Comparison of ENCODE assay signal across 22 cellular contexts in the genomic region with DNA sequence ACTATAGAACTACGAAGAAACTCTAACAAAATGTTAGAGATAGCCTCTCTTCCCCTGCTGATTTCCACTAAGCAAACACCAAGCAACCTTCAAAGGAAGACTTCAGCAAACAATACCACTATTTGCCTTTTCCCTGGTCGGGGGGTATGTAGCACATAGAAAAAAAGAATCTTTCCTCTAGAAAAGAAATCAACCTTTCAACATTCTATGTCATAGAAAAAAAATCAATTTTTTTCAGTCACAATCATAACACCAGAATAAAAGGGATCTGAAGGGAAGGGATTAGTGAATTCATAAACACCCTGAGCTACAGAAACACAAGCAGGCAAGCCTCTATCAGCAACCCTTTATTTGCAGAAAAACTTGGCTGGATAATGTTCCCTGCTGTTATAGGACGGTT.
"Had no signal": no experiment of that assay in that cellular context is flagged by ENCODE, and none has a peak within 500 bp of the region (broad histone marks: within the 10 kb centered on the region; RNA-seq: fewer than 3 reads in every experiment).

No MANE protein-coding gene starts in this region.

- ATAC-seq: activated CD8-positive, alpha-beta T cell treated with anti-CD3 and anti-CD28 coated beads for 36 hours; activated T-cell treated with anti-CD3 and anti-CD28 coated beads, Interleukin-2, amount 50 U/mL, for 4 hours; activated T-helper 17 cell treated with anti-CD3 and anti-CD28 coated beads, Interleukin-2, amount 50 U/mL, for 72 hours; foreskin keratinocyte; naive thymus-derived CD8-positive, alpha-beta T cell; right cardiac atrium; T-helper 17 cell had no signal

- H3K4me1 Mint-ChIP-seq: neural crest cell had no signal

- H3K9me3 Mint-ChIP-seq: activated CD8-positive, alpha-beta T cell treated with anti-CD3 and anti-CD28 coated beads for 36 hours; activated T-cell treated with anti-CD3 and anti-CD28 coated beads, Interleukin-2, amount 50 U/mL, for 4 hours; activated T-helper 17 cell treated with anti-CD3 and anti-CD28 coated beads, Interleukin-2, amount 50 U/mL, for 72 hours; naive thymus-derived CD8-positive, alpha-beta T cell; neural crest cell had no signal

- H3K4me3 ChIP-seq: esophagus muscularis mucosa, testis had no signal

- H3K36me3 Mint-ChIP-seq: naive thymus-derived CD8-positive, alpha-beta T cell had no signal

- H3K27me3 Mint-ChIP-seq: activated T-helper 17 cell treated with anti-CD3 and anti-CD28 coated beads, Interleukin-2, amount 50 U/mL, for 72 hours; T-helper 17 cell had no signal

- DNase-seq: activated CD4-positive, alpha-beta T cell treated with anti-CD3 and anti-CD28 coated beads for 1 hour; activated CD4-positive, alpha-beta T cell treated with anti-CD3 and anti-CD28 coated beads, Interleukin-2, amount 50 U/mL, for 1 hour; activated CD8-positive, alpha-beta T cell treated with anti-CD3 and anti-CD28 coated beads for 36 hours; activated gamma-delta T cell treated with Interleukin-2 at 50 U/mL for 16 hours; activated naive CD4-positive, alpha-beta T cell treated with anti-CD3 and anti-CD28 coated beads, Interleukin-2, amount 50 U/mL, for 16 hours; activated T-cell treated with anti-CD3 and anti-CD28 coated beads, Interleukin-2, amount 50 U/mL, for 4 hours; amniotic stem cell; caudate nucleus; cortex of kidney; foreskin keratinocyte; midbrain; naive thymus-derived CD8-positive, alpha-beta T cell; occipital lobe; right cardiac atrium; stimulated activated naive CD4-positive, alpha-beta T cell treated with Interleukin-2 at 50 U/mL for 16 hours; T-helper 17 cell; T1000; testis; trophoblast cell had no signal

- H3K4me3 Mint-ChIP-seq: activated CD8-positive, alpha-beta T cell treated with anti-CD3 and anti-CD28 coated beads for 36 hours; activated T-cell treated with anti-CD3 and anti-CD28 coated beads, Interleukin-2, amount 50 U/mL, for 4 hours; activated T-helper 17 cell treated with anti-CD3 and anti-CD28 coated beads, Interleukin-2, amount 50 U/mL, for 72 hours; naive thymus-derived CD8-positive, alpha-beta T cell; neural crest cell; T-helper 17 cell had no signal

- H3K27me3 ChIP-seq: esophagus muscularis mucosa, foreskin keratinocyte, testis had no signal

- H3K27ac Mint-ChIP-seq: activated CD8-positive, alpha-beta T cell treated with anti-CD3 and anti-CD28 coated beads for 36 hours; activated T-helper 17 cell treated with anti-CD3 and anti-CD28 coated beads, Interleukin-2, amount 50 U/mL, for 72 hours; naive thymus-derived CD8-positive, alpha-beta T cell; T-helper 17 cell had no signal

- H3K27ac ChIP-seq: esophagus muscularis mucosa, foreskin keratinocyte, testis had no signal

- H3K9me3 ChIP-seq: esophagus muscularis mucosa, testis had no signal

- H3K36me3 ChIP-seq: esophagus muscularis mucosa had no signal
